9 cellular contexts compared by ENCODE assay signal in genomic region chr11:112280268-112281126, GRCh38. TPM values are rescaled to one million over a fixed set of nuclear protein-coding genes. Genes with fewer than 3 reads are reported as not detected.
A peak's percentile ranks its signal among the peaks of the same experiment; 100 is the strongest.
DNase-seq lines count a peak whose midpoint lies in the region; ATAC-seq and TF ChIP-seq lines count a peak whose summit lies in the region.
"Had no signal": no experiment of that assay in that cellular context is flagged by ENCODE, and none has a peak within 500 bp of the region (broad histone marks: within the 10 kb centered on the region; RNA-seq: fewer than 3 reads in every experiment).

No MANE protein-coding gene starts in this region.

- peaks cover 0 to 3% of the 10 kb centered on the region in 2 donors for H3K27me3 Mint-ChIP-seq in CD8-positive, alpha-beta memory T cell
- peaks cover 0 to 3% of the 10 kb centered on the region in 2 donors for H3K27me3 Mint-ChIP-seq in natural killer cell (ENCODE audit: low read depth in 2 of 2)

- H3K27ac ChIP-seq in CD8-positive, alpha-beta memory T cell (ENCODE audit: low read depth, low read length): no peak overlapping the region
- H3K27ac ChIP-seq in Peyer's patch (peak overlapping the region; percentile 4 to 60 (median 21)), fibroblast of lung (ENCODE audit: insufficient read depth, low read length) (no peak overlapping the region)

- H3K4me2 ChIP-seq in fibroblast of lung (ENCODE audit: extremely low read depth, insufficient read depth, low read length): peak overlapping the region; percentile 99

- no peaks in the 10 kb centered on the region for H3K9me3 Mint-ChIP-seq in CD8-positive, alpha-beta memory T cell
- H3K9me3 Mint-ChIP-seq in natural killer cell: no peaks in the 10 kb centered on the region

- ATAC-seq in GM21390 (IDR thresholded peaks at IDR 0.05; ENCODE audit: unreplicated experiment) (peak; percentile 85), natural killer cell (peak; percentile 90 to 93 (median 91))

- H3K79me2 ChIP-seq in fibroblast of lung (ENCODE audit: control insufficient read depth, insufficient read depth, low read length): no peaks in the 10 kb centered on the region

- H4K20me1 ChIP-seq in fibroblast of lung (ENCODE audit: control insufficient read depth, extremely low read depth, insufficient read depth, low read length): no peaks in the 10 kb centered on the region

- TF ChIP-seq POLR2A in Peyer's patch (IDR thresholded peaks at IDR 0.05): no peak

- intact Hi-C loops in natural killer cell (cut with micrococcal nuclease): loop anchor here (1.0 to 5.0 kb wide), 3 partner anchors 61 to 348 kb away; no protein-coding TSS in a partner anchor

- peak overlapping the region; percentile 87 to 97 (median 95) for H3K4me3 Mint-ChIP-seq in CD8-positive, alpha-beta memory T cell
- peak overlapping the region; percentile 95 for H3K4me3 Mint-ChIP-seq in natural killer cell

- TF ChIP-seq CTCF in Peyer's patch (IDR thresholded peaks at IDR 0.05) (peak; percentile 36 to 77 (median 75)), fibroblast of lung (conservative IDR thresholded peaks at IDR 0.05 in 1 of 2, IDR thresholded peaks at IDR 0.05 in 1 of 2; ENCODE audit: low read depth in 1 of 2, low read length in 2 of 2) (peak; percentile 73 to 80), natural killer cell (IDR thresholded peaks at IDR 0.05) (peak; percentile 48)

- peaks cover 3% of the 10 kb centered on the region for H3K4me1 ChIP-seq in CD8-positive, alpha-beta memory T cell (ENCODE audit: insufficient read depth, low read length)
- H3K4me1 ChIP-seq in Peyer's patch (peaks cover 0 to 4% (median 0%) of the 10 kb centered on the region in 4 donors), fibroblast of lung (ENCODE audit: control insufficient read depth, extremely low read depth, insufficient read depth, low read length) (peaks cover 5% of the 10 kb centered on the region)

- DNase-seq in CD8-positive, alpha-beta memory T cell: peak; percentile 48 to 75 (median 73)
- peak; percentile 88 for DNase-seq in Jurkat, Clone E6-1 (ENCODE audit: low read depth, low spot score)
- DNase-seq in Peyer's patch (peak; percentile 56 to 88 (median 73)), fibroblast of lung (ENCODE audit: low read depth in 2 of 2) (peak; percentile 75 to 87), natural killer cell (peak; percentile 50)
- DNase-seq in activated T-cell treated with anti-CD3 and anti-CD28 coated beads, Interleukin-2, amount 50 U/mL, for 48 hours: peak; percentile 74 to 75
- peak; percentile 64 for DNase-seq in stimulated activated naive CD4-positive, alpha-beta T cell treated with Interleukin-2 at 50 U/mL for 16 hours (lab: John Stamatoyannopoulos, UW)

- no peaks in the 10 kb centered on the region for H3K36me3 ChIP-seq in CD8-positive, alpha-beta memory T cell (ENCODE audit: insufficient read depth, low read length)
- H3K36me3 ChIP-seq in Peyer's patch (no peaks in the 10 kb centered on the region), fibroblast of lung (ENCODE audit: control insufficient read depth, insufficient read depth, low read length) (no peaks in the 10 kb centered on the region)

- H3K27me3 ChIP-seq in CD8-positive, alpha-beta memory T cell (ENCODE audit: insufficient read depth, low read length, poor library complexity, severe bottlenecking): no peaks in the 10 kb centered on the region
- H3K27me3 ChIP-seq in Peyer's patch (no peaks in the 10 kb centered on the region), fibroblast of lung (ENCODE audit: control insufficient read depth, insufficient read depth, low read length) (peaks cover 4% of the 10 kb centered on the region)

- H3K9ac ChIP-seq in fibroblast of lung (ENCODE audit: insufficient read depth, low read length): no peak overlapping the region

- no peaks in the 10 kb centered on the region for H3K9me3 ChIP-seq in CD8-positive, alpha-beta memory T cell (ENCODE audit: low read length)
- H3K9me3 ChIP-seq in Peyer's patch (no peaks in the 10 kb centered on the region), fibroblast of lung (ENCODE audit: control insufficient read depth, insufficient read depth, low read depth, low read length) (no peaks in the 10 kb centered on the region)

- peak overlapping the region; percentile 83 for H3K4me3 ChIP-seq in CD8-positive, alpha-beta memory T cell (ENCODE audit: low read length)
- H3K4me3 ChIP-seq in Jurkat, Clone E6-1 (ENCODE audit: low read length): peak overlapping the region; percentile 58
- peak overlapping the region; percentile 28 to 51 (median 41) for H3K4me3 ChIP-seq in Peyer's patch
- H3K4me3 ChIP-seq in fibroblast of lung (replicated peaks in 1 of 4; ENCODE audit: control extremely low read depth in 1 of 4, insufficient read depth in 1 of 4, low read depth in 3 of 4, low read length in 4 of 4): peak overlapping the region; percentile 41 to 75 (median 55)

- CTCF ChIA-PET in CD8-positive, alpha-beta memory T cell (lab: Charles Lee): interaction anchor here (0.6 to 12.4 kb wide), 36 partner anchors 8 to 1052 kb away, joined by 3 to 198 read pairs (median 5); partner anchors contain the start of genes PLET1, PTS, SDHD and TIMM8B

- peaks cover 12 to 17% (median 17%) of the 10 kb centered on the region in 3 donors for H3K4me1 Mint-ChIP-seq in CD8-positive, alpha-beta memory T cell
- H3K4me1 Mint-ChIP-seq in natural killer cell: peaks cover 12 to 16% of the 10 kb centered on the region in 2 donors

- POLR2A ChIA-PET in CD8-positive, alpha-beta memory T cell (lab: Charles Lee): interaction anchor here (0.9 to 1.2 kb wide), 3 partner anchors 54 to 61 kb away, joined by 3 to 4 read pairs (median 3); partner anchors contain the start of gene PTS

- peaks cover 0 to 4% (median 2%) of the 10 kb centered on the region in 3 donors for H3K36me3 Mint-ChIP-seq in CD8-positive, alpha-beta memory T cell
- no peaks in the 10 kb centered on the region for H3K36me3 Mint-ChIP-seq in natural killer cell

- peak overlapping the region in 7 of 8 donors; percentile 58 to 95 (median 82) for H3K27ac Mint-ChIP-seq in CD8-positive, alpha-beta memory T cell
- peak overlapping the region; percentile 73 to 81 for H3K27ac Mint-ChIP-seq in natural killer cell

- H2AFZ ChIP-seq in fibroblast of lung (ENCODE audit: low read length): peak overlapping the region; percentile 98

RNA-seq across cellular contexts. Expression of gene PLET1, which starts 19.8 kb away (rescaled TPM):
- not detected for total RNA-seq in CD8-positive, alpha-beta memory T cell
- not detected for polyA plus RNA-seq in CD8-positive, alpha-beta memory T cell
- polyA plus RNA-seq in Jurkat, Clone E6-1 (2012; ENCODE audit: insufficient read depth, insufficient read length): not detected
- total RNA-seq in Peyer's patch (not detected), fibroblast of lung (not detected in 2 replicates), natural killer cell (not detected)
- not detected in 2 replicates for polyA plus RNA-seq in fibroblast of lung
- polyA plus RNA-seq in fibroblast of lung (2012): not detected in 2 replicates
- not detected in 2 replicates for polyA minus RNA-seq in fibroblast of lung (ENCODE audit: low replicate concordance)
- total RNA-seq: subcutaneous adipose tissue had no signal

RNA-seq across cellular contexts. Expression of gene PTS, which starts 54.3 kb away (rescaled TPM):
- 10 to 100 TPM; 38.4 to 40.8 TPM for total RNA-seq in CD8-positive, alpha-beta memory T cell
- polyA plus RNA-seq in CD8-positive, alpha-beta memory T cell: 11.6 TPM
- polyA plus RNA-seq in Jurkat, Clone E6-1 (2012; ENCODE audit: insufficient read depth, insufficient read length): 39.7 TPM
- total RNA-seq in Peyer's patch: 10 to 100 TPM; 15.7 to 34.3 (median 24.5) TPM
- total RNA-seq in fibroblast of lung: 47.5 and 69.0 TPM in 2 replicates
- 47.4 and 51.6 TPM in 2 replicates for polyA plus RNA-seq in fibroblast of lung
- polyA plus RNA-seq in fibroblast of lung (2012): 40.1 and 40.4 TPM in 2 replicates
- 5.1 TPM in 1 of 2 replicates, not detected in the other for polyA minus RNA-seq in fibroblast of lung (ENCODE audit: low replicate concordance)
- total RNA-seq in natural killer cell: 100 to 1,000 TPM in 1 of 3 donors, 10 to 100 TPM in 2; 86.7 to 106 (median 97.4) TPM

Comparison
In these comparisons a context has a peak if more than half of its experiments do, and no peak if none do; other contexts are left out.
1. H3K27ac ChIP-seq: peak in Peyer's patch (4 of 4); none in CD8-positive, alpha-beta memory T cell (single experiment) and fibroblast of lung (single experiment).
2. Peak in every context shown above with its lines, with median percentiles within 50 percentile points of each other: DNase-seq, H3K4me3 ChIP-seq and CTCF ChIP-seq.